1 cellular context compared by ENCODE assay signal in the genomic region with DNA sequence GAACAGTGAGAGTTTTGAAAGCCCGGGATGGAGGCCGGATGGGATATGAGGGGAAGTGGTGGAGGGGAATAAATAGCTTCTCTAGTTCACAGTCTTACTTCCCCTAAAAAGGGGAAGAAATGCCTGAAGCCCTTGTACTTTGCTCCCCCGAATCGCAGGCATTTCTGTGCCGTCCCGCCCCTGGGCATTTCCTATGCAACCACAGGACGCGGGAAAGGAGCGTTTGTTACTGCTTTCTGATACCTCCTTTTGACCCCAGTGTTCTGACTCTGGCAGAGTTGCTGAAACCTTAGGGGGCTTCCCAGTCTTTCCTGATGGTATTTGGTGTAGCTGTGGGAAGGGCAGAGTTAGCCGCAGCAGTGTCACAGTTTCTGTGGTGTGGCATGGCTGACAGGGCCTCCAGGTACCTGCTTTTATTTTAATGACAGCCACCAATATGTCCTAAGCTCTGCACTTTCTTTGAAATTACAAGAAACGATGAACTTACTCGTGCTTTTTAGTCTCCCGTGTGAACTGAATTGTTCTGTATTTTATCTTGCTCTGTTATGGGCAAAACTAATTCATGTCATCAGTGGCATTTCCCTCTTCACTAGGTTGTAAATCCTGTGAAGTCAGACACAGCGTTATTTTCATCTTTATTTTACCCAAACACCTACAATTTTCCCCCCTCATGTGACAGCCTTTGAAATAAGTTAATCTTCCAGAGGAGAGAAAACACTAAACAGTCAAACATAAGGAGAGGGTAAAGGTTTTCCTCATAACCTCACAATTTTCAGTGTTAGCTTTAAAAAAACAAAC.
TF ChIP-seq lines count a peak whose summit lies in the region.

No MANE protein-coding gene starts in this region.

TF ChIP-seq in IMR-90, 13 proteins besides CTCF, POLR2A, EP300 and RAD21 (continued from another document):
- TF ChIP-seq RCOR1 (IDR thresholded peaks at IDR 0.05; ENCODE audit: insufficient replicate concordance, low read length) (no peak), FOS (IDR thresholded peaks at IDR 0.05; ENCODE audit: low read depth, low read length) (no peak), ELK1 (IDR thresholded peaks at IDR 0.05; ENCODE audit: borderline replicate concordance, low read depth, low read length) (no peak), RFX5 (IDR thresholded peaks at IDR 0.05; ENCODE audit: low read depth, low read length) (no peak), MAFK (IDR thresholded peaks at IDR 0.05; ENCODE audit: low read depth, low read length) (no peak), USF2 (IDR thresholded peaks at IDR 0.05; ENCODE audit: low read depth, low read length) (no peak), MAZ (IDR thresholded peaks at IDR 0.05; ENCODE audit: borderline replicate concordance, low read depth, low read length) (no peak)
